ENCODE assay signal across 8 cellular contexts in genomic region chr7:98399903-98400537, GRCh38. TPM values are rescaled to one million over a fixed set of nuclear protein-coding genes. Genes with fewer than 3 reads are reported as not detected.
A peak's percentile ranks its signal among the peaks of the same experiment; 100 is the strongest.
DNase-seq lines count a peak whose midpoint lies in the region; ATAC-seq, FAIRE-seq and TF ChIP-seq lines count a peak whose summit lies in the region.

No MANE protein-coding gene starts in this region.

- no peaks in the 10 kb centered on the region for H3K36me3 Mint-ChIP-seq in activated naive CD8-positive, alpha-beta T cell treated with anti-CD3 and anti-CD28 coated beads, Interleukin-2, amount 50 U/mL, for 24 hours (ENCODE audit: low read depth)

- WGBS in HepG2 (ENCODE audit: low lambda C conversion rate), result 7% methylated on average over 21 of the region's 22 CpGs

- peak overlapping the region; percentile 75 for H3K27ac ChIP-seq in 22Rv1
- peak overlapping the region; percentile 77 for H3K27ac ChIP-seq in HepG2 (ENCODE audit: extremely low read length, insufficient read depth, low read length)

- no peak for ATAC-seq in activated naive CD8-positive, alpha-beta T cell treated with anti-CD3 and anti-CD28 coated beads, Interleukin-2, amount 50 U/mL, for 24 hours
- ATAC-seq in HepG2 (peak; percentile 11), left colon (no peak), HG03135 (IDR thresholded peaks at IDR 0.05; ENCODE audit: unreplicated experiment) (no peak)

- FAIRE-seq in GM12892 (lab: Jason Lieb, UNC) (peak; percentile 5), HepG2 (lab: Jason Lieb, UNC) (no peak)

- intact Hi-C loops in HepG2 (cut with micrococcal nuclease; ENCODE audit: unreplicated experiment), result loop anchor here (2.0 to 5.0 kb wide), 2 partner anchors 38 to 105 kb away; no protein-coding TSS in a partner anchor
- intact Hi-C loops in left colon (cut with DNase I, micrococcal nuclease), result no loop called here

- H3K27me3 Mint-ChIP-seq in activated naive CD8-positive, alpha-beta T cell treated with anti-CD3 and anti-CD28 coated beads, Interleukin-2, amount 50 U/mL, for 24 hours, result peaks cover 21% of the 10 kb centered on the region

- POLR2A ChIA-PET in HepG2 (lab: Yijun Ruan, JAX), result interaction anchor here (0.7 to 5.2 kb wide), 2 partner anchors 18 to 149 kb away, joined by 3 to 103 read pairs; no protein-coding TSS in a partner anchor

- no peak for TF ChIP-seq RAD21 in HepG2 (CRISPR knock-in tag; IDR thresholded peaks at IDR 0.05)

- in situ Hi-C loops in HepG2 (cut with HindIII; ENCODE audit: extremely low pct_ligation_motif_present, low pct_unique_long_range_greater_than_20kb), result loop anchor here (5.0 kb wide), 1 partner anchor 108 kb away; no protein-coding TSS in a partner anchor

- BruUV-seq in HepG2 (replicated peaks; lab: Mats Ljungman, UMichigan), result no TSS peak

- H3K4me3 Mint-ChIP-seq in activated naive CD8-positive, alpha-beta T cell treated with anti-CD3 and anti-CD28 coated beads, Interleukin-2, amount 50 U/mL, for 24 hours, result no peak overlapping the region

- peaks cover 50% of the 10 kb centered on the region for H3K4me1 ChIP-seq in HepG2 (ENCODE audit: insufficient read depth, low read length)

- 0 out of 2 replicates have a peak, but pooled peaks cover 4% of the 10 kb centered on the region for H4K20me1 ChIP-seq in HepG2 (ENCODE audit: insufficient read depth, low read length)

- no peaks in the 10 kb centered on the region for H3K9me3 Mint-ChIP-seq in activated naive CD8-positive, alpha-beta T cell treated with anti-CD3 and anti-CD28 coated beads, Interleukin-2, amount 50 U/mL, for 24 hours

- H3K36me3 ChIP-seq in HepG2 (replicated peaks in 1 of 2; ENCODE audit: control insufficient read depth in 1 of 2, insufficient read depth in 2 of 2, low read length in 2 of 2), result no peaks in the 10 kb centered on the region

- DNase-seq in GM12892 (ENCODE audit: insufficient read length), result no peak
- peak; percentile 2 for DNase-seq in activated naive CD8-positive, alpha-beta T cell treated with anti-CD3 and anti-CD28 coated beads, Interleukin-2, amount 50 U/mL, for 24 hours
- DNase-seq in HepG2 (ENCODE audit: low spot score), result no peak
- no peak for DNase-seq in left colon
- no peak for DNase-seq in Ammon's horn (ENCODE audit: low spot score)
- no peak for DNase-seq in SIG-M5 treated with dmso at 0.1 percent for 504 hours (lab: John Stamatoyannopoulos, UW; ENCODE audit: unreplicated experiment)

- no peak overlapping the region for H3K27ac Mint-ChIP-seq in activated naive CD8-positive, alpha-beta T cell treated with anti-CD3 and anti-CD28 coated beads, Interleukin-2, amount 50 U/mL, for 24 hours

- no peaks in the 10 kb centered on the region for H3K9me3 ChIP-seq in HepG2 (ENCODE audit: low read length)

- peak overlapping the region; percentile 66 for H3K4me2 ChIP-seq in HepG2 (ENCODE audit: low read depth, low read length)

- TF ChIP-seq POLR2A in GM12892 (IDR thresholded peaks at IDR 0.05; ENCODE audit: low read depth, low read length), result no peak
- no peak for TF ChIP-seq POLR2A in HepG2 (IDR thresholded peaks at IDR 0.05; ENCODE audit: insufficient read depth in 1 of 2, low read depth in 2 of 2, low read length in 2 of 2)

- H3K4me3 ChIP-seq in HepG2 (replicated peaks in 1 of 3; ENCODE audit: insufficient read depth in 1 of 3, low read depth in 2 of 3, low read length in 3 of 3), result peak overlapping the region; percentile 70 to 85 (median 72)

- CTCF ChIA-PET in HepG2 (lab: Yijun Ruan, JAX; ENCODE audit: low intra/inter-chr PET ratio, low total read pairs), result no interaction called here

- peaks cover 6% of the 10 kb centered on the region for H3K4me1 Mint-ChIP-seq in activated naive CD8-positive, alpha-beta T cell treated with anti-CD3 and anti-CD28 coated beads, Interleukin-2, amount 50 U/mL, for 24 hours

- H2AFZ ChIP-seq in HepG2 (ENCODE audit: low read length), result no peak overlapping the region

- H3K27me3 ChIP-seq in HepG2 (ENCODE audit: control insufficient read depth in 1 of 2, insufficient read depth in 2 of 2, low read length in 2 of 2), result no peaks in the 10 kb centered on the region

- no peak for TF ChIP-seq EP300 in HepG2 (IDR thresholded peaks at IDR 0.05; ENCODE audit: low read depth in 2 of 2, low read length in 2 of 2)
- TF ChIP-seq EP300 in HepG2 (CRISPR knock-in tag; IDR thresholded peaks at IDR 0.05; ENCODE audit: borderline replicate concordance), result no peak

- peak overlapping the region; percentile 84 for H3K9ac ChIP-seq in HepG2 (ENCODE audit: insufficient read depth, low read depth, low read length)

- no peak for TF ChIP-seq CTCF in 22Rv1 (IDR thresholded peaks at IDR 0.05)
- no peak for TF ChIP-seq CTCF in HepG2 (CRISPR knock-in tag; IDR thresholded peaks at IDR 0.05)

- peaks cover 43% of the 10 kb centered on the region for H3K79me2 ChIP-seq in HepG2 (ENCODE audit: insufficient read depth, low read length)

TF ChIP-seq in HepG2, 621 proteins besides CTCF, POLR2A, EP300 and RAD21:
- TF ChIP-seq ZNF839 (CRISPR knock-in tag; IDR thresholded peaks at IDR 0.05; ENCODE audit: borderline replicate concordance) (no peak), ATF6 (CRISPR knock-in tag; conservative IDR thresholded peaks at IDR 0.05) (no peak), HNF4A (CRISPR knock-in tag; IDR thresholded peaks at IDR 0.05) (no peak), ZNF274 (CRISPR knock-in tag; IDR thresholded peaks at IDR 0.05) (no peak), TOE1 (CRISPR knock-in tag; IDR thresholded peaks at IDR 0.05) (no peak), ZBTB7A (CRISPR knock-in tag; IDR thresholded peaks at IDR 0.05) (peak; percentile 33; the same call in 1 of the 2 replicates), HNRNPK (IDR thresholded peaks at IDR 0.05; ENCODE audit: low read depth, low read length, poor library complexity, severe bottlenecking) (peak; percentile 51), CHCHD3 (CRISPR knock-in tag; IDR thresholded peaks at IDR 0.05) (no peak)

RNA-seq across cellular contexts. Expression of gene BAIAP2L1, which starts 0.9 kb away (rescaled TPM):
- polyA plus RNA-seq in GM12892 (2012; ENCODE audit: missing spikeins), result 38.1 TPM
- total RNA-seq in HepG2 (2016; rRNA removed; fragmentation: Illumina TruSeq; extraction: Trizol) (13.0 and 13.7 TPM in 2 replicates), left colon (10 to 100 TPM; 67.2 to 70.9 TPM)
- total RNA-seq in HepG2 (2016; cell fraction: cytosol; rRNA removed; fragmentation: Illumina TruSeq; extraction: Trizol; ENCODE audit: low read depth), result 5.5 and 6.3 TPM in 2 replicates
- total RNA-seq in HepG2 (2016; cell fraction: insoluble cytoplasmic fraction; rRNA removed; fragmentation: Illumina TruSeq; extraction: Trizol), result 11.1 and 13.2 TPM in 2 replicates
- 11.9 and 12.9 TPM in 2 replicates for total RNA-seq in HepG2 (2016; cell fraction: membrane; rRNA removed; fragmentation: Illumina TruSeq; extraction: Trizol)
- 8.6 and 9.2 TPM in 2 replicates for total RNA-seq in HepG2 (2016; cell fraction: nucleus; rRNA removed; fragmentation: Illumina TruSeq; extraction: Trizol)
- 21.5 and 23.3 TPM in 2 replicates for polyA plus RNA-seq in HepG2 (2011; rRNA removed)
- polyA plus RNA-seq in HepG2 (2011; cell fraction: cytosol; rRNA removed), result 15.8 and 16.8 TPM in 2 replicates
- polyA plus RNA-seq in HepG2 (2011; cell fraction: nucleus; rRNA removed), result 13.8 and 18.8 TPM in 2 replicates
- polyA plus RNA-seq in HepG2 (2012), result 21.3 and 25.8 TPM in 2 replicates
- polyA plus RNA-seq in HepG2 (2016; cell fraction: cytosol; fragmentation: Illumina TruSeq; extraction: Trizol; ENCODE audit: low read depth), result 11.6 and 12.1 TPM in 2 replicates
- 20.8 and 27.2 TPM in 2 replicates for polyA plus RNA-seq in HepG2 (2016; cell fraction: insoluble cytoplasmic fraction; fragmentation: Illumina TruSeq; extraction: Trizol; ENCODE audit: low read depth)
- polyA plus RNA-seq in HepG2 (2016; cell fraction: membrane; fragmentation: Illumina TruSeq; extraction: Trizol; ENCODE audit: low read depth), result 17.6 and 17.7 TPM in 2 replicates
- 18.6 and 20.4 TPM in 2 replicates for polyA plus RNA-seq in HepG2 (2016; cell fraction: nucleus; fragmentation: Illumina TruSeq; extraction: Trizol; ENCODE audit: insufficient read depth, low read depth)
- 16.5 and 17.8 TPM in 2 replicates for polyA minus RNA-seq in HepG2 (2011; rRNA and poly(A)+ RNA removed; ENCODE audit: low replicate concordance)
- 10.0 and 14.2 TPM in 2 replicates for polyA minus RNA-seq in HepG2 (2011; cell fraction: cytosol; rRNA and poly(A)+ RNA removed)
- polyA minus RNA-seq in HepG2 (2011; cell fraction: nucleus; rRNA and poly(A)+ RNA removed), result 15.8 and 24.1 TPM in 2 replicates
